ENCODE assay signal across 9 cellular contexts in genomic region chr3:141303481-141304223, GRCh38.
DNase-seq lines count a peak whose midpoint lies in the region; ATAC-seq, FAIRE-seq and TF ChIP-seq lines count a peak whose summit lies in the region.
"Had no signal": no experiment of that assay in that cellular context is flagged by ENCODE, and none has a peak within 500 bp of the region (broad histone marks: within the 10 kb centered on the region; RNA-seq: fewer than 3 reads in every experiment).

No MANE protein-coding gene starts in this region.

- H3K4me1 ChIP-seq in DOHH2 (ENCODE audit: control insufficient read depth, low read length): peaks cover 4% of the 10 kb centered on the region; the same call in 1 of the 2 replicates

- no peak overlapping the region for H3K4me2 ChIP-seq in DOHH2 (ENCODE audit: low read length)

- no peak overlapping the region for H3K4me3 ChIP-seq in DOHH2 (ENCODE audit: low read length)

- DNase-seq in M059J (ENCODE audit: low read depth): peak; percentile 87
- peak; percentile 67 for DNase-seq in RCC 7860 (ENCODE audit: low spot score)
- peak; percentile 41 for DNase-seq in activated naive CD4-positive, alpha-beta T cell treated with anti-CD3 and anti-CD28 coated beads, Interleukin-2, amount 50 U/mL, for 16 hours
- DNase-seq in head of caudate nucleus: peak in 22 of 42 donors; percentile 15 to 87 (median 70)
- DNase-seq in putamen (ENCODE audit: low spot score): peak; percentile 76

- no peaks in the 10 kb centered on the region for H3K36me3 ChIP-seq in DOHH2 (ENCODE audit: control insufficient read depth, low read length)

- peak; percentile 72 for FAIRE-seq in RCC 7860 (lab: Jason Lieb, UNC)

- H4K20me1 ChIP-seq in DOHH2 (ENCODE audit: control insufficient read depth, insufficient read depth, low read depth, low read length): no peaks in the 10 kb centered on the region

- no peak overlapping the region for H3K27ac ChIP-seq in DOHH2 (ENCODE audit: low read depth, low read length)
- H3K27ac ChIP-seq: epithelial cell of prostate had no signal

- H3K27me3 ChIP-seq in DOHH2 (ENCODE audit: control insufficient read depth, low read length): no peaks in the 10 kb centered on the region

- H3K9me2 ChIP-seq in DOHH2 (replicated peaks; ENCODE audit: control insufficient read depth, low read length): no peaks in the 10 kb centered on the region

- peak; percentile 82 for TF ChIP-seq CTCF in DOHH2 (IDR thresholded peaks at IDR 0.05; ENCODE audit: low read depth, low read length, poor library complexity, severe bottlenecking)

- ATAC-seq in GM21723 (IDR thresholded peaks at IDR 0.05; ENCODE audit: unreplicated experiment): peak; percentile 83
- ATAC-seq in HG02571 (IDR thresholded peaks at IDR 0.05; ENCODE audit: unreplicated experiment): no peak

- H3F3A ChIP-seq in DOHH2 (ENCODE audit: control insufficient read depth, insufficient read depth): no peaks in the 10 kb centered on the region

- no peaks in the 10 kb centered on the region for H3K9me3 ChIP-seq in DOHH2 (ENCODE audit: control insufficient read depth, insufficient read depth, low read length)

- no peaks in the 10 kb centered on the region for H3K79me2 ChIP-seq in DOHH2 (ENCODE audit: control insufficient read depth, low read length)

- intact Hi-C loops in head of caudate nucleus (cut with DNase I): no loop called here
